8 cellular contexts compared by ENCODE assay signal in genomic region chr16:57985204-57986121, GRCh38. TPM values are rescaled to one million over a fixed set of nuclear protein-coding genes. Genes with fewer than 3 reads are reported as not detected.
DNase-seq lines count a peak whose midpoint lies in the region; ATAC-seq and TF ChIP-seq lines count a peak whose summit lies in the region.

No MANE protein-coding gene starts in this region.

- H2AFZ ChIP-seq in neuron (ENCODE audit: low read depth, low read length) = peak overlapping the region; percentile 74

- no peak for TF ChIP-seq CTCF in GM13976 (IDR thresholded peaks at IDR 0.05; ENCODE audit: borderline replicate concordance, control extremely low read depth, extremely low read depth, insufficient read depth, missing control alignments)

- peaks cover 7% of the 10 kb centered on the region for H3K4me1 ChIP-seq in neuron (ENCODE audit: insufficient read depth, low read length)

- H3K36me3 ChIP-seq in MG63 = no peaks in the 10 kb centered on the region
- no peaks in the 10 kb centered on the region for H3K36me3 ChIP-seq in neuron (ENCODE audit: insufficient read depth, low read length)

- DNase-seq in GM13976 (ENCODE audit: low spot score) (peak; percentile 29), MG63 (no peak), NCI-H446 (lab: John Stamatoyannopoulos, UW) (no peak), NCI-H1417 (lab: John Stamatoyannopoulos, UW) (no peak)

- H3K4me3 ChIP-seq in MG63 = peak overlapping the region; percentile 32
- peak overlapping the region; percentile 38 for H3K4me3 ChIP-seq in neuron (ENCODE audit: low read length)

- peaks cover 7% of the 10 kb centered on the region for H3K27me3 ChIP-seq in MG63
- peaks cover 41% of the 10 kb centered on the region for H3K27me3 ChIP-seq in neuron (ENCODE audit: insufficient read depth, low read length)

- H3K9me3 ChIP-seq in MG63 = no peaks in the 10 kb centered on the region
- H3K9me3 ChIP-seq in neuron (ENCODE audit: low read length) = no peaks in the 10 kb centered on the region

- in situ Hi-C loops in GM13976 (cut with MboI; ENCODE audit: low sequenced_read_pairs, unreplicated experiment) = no loop called here

- ATAC-seq in esophagus mucosa (peak; percentile 28), GM21786 (IDR thresholded peaks at IDR 0.05; ENCODE audit: unreplicated experiment) (no peak), GM18520 (IDR thresholded peaks at IDR 0.05; ENCODE audit: unreplicated experiment) (no peak)

RNA-seq across cellular contexts. Expression of gene CNGB1, which starts 14.5 kb away (rescaled TPM):
- not detected in 2 replicates for total RNA-seq in MG63 (2014; rRNA removed; shearing (Covaris generic); ENCODE audit: low replicate concordance)
- 0.32 TPM for total RNA-seq in esophagus mucosa

RNA-seq across cellular contexts. Expression of gene ZNF319, which starts 15.0 kb away (rescaled TPM):
- 9.3 and 15.5 TPM in 2 replicates for total RNA-seq in MG63 (2014; rRNA removed; shearing (Covaris generic); ENCODE audit: low replicate concordance)
- 5.1 TPM for total RNA-seq in esophagus mucosa

RNA-seq across cellular contexts. Expression of gene USB1, which starts 15.7 kb away (rescaled TPM):
- 17.9 and 23.9 TPM in 2 replicates for total RNA-seq in MG63 (2014; rRNA removed; shearing (Covaris generic); ENCODE audit: low replicate concordance)
- 26.3 TPM for total RNA-seq in esophagus mucosa

RNA-seq across cellular contexts. Expression of gene MMP15, which starts 40.1 kb away (rescaled TPM):
- total RNA-seq in MG63 (2014; rRNA removed; shearing (Covaris generic); ENCODE audit: low replicate concordance) = 9.9 and 14.5 TPM in 2 replicates
- 4.6 TPM for total RNA-seq in esophagus mucosa
